In the genomic region with DNA sequence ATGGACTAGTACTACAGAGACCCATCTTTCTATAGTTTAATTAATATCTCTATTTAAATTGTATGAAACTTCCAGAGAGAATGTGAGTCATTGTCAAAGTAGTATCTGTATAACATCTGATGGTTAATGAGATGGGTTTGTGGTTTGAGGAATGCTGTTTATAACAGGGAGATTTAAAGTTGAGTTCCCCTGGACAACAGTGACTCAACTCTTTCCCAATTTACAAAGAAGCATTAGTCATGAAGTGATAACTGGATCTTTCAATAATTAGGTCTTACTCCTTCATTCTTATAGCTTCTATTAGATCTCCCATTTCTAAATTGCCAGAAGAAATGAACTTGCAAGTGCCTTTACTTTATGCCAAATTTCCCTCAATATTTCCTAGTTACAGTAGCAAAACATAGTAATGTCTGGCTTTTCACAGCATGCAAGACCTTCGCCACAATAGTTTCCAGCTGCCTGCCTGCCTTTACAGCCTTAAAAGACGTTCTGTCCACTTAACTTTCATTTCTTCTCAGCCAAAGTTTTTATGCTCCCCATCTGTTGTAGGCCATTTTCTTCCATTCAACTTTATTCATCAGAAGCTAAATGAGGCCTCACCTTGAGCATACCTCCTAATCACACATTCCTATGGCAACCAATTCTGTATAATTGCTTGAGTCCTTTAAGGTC, we compare ENCODE assay signal across 1 cellular context.
A peak's percentile ranks its signal among the peaks of the same experiment; 100 is the strongest.
TF ChIP-seq lines count a peak whose summit lies in the region.

No MANE protein-coding gene starts in this region.

TF ChIP-seq in SK-N-SH treated with all-trans-retinoic acid at 6 μM for 48 hours, 23 proteins besides CTCF, POLR2A, EP300 and RAD21 (continued from another document):
- TF ChIP-seq, protein P1, sequence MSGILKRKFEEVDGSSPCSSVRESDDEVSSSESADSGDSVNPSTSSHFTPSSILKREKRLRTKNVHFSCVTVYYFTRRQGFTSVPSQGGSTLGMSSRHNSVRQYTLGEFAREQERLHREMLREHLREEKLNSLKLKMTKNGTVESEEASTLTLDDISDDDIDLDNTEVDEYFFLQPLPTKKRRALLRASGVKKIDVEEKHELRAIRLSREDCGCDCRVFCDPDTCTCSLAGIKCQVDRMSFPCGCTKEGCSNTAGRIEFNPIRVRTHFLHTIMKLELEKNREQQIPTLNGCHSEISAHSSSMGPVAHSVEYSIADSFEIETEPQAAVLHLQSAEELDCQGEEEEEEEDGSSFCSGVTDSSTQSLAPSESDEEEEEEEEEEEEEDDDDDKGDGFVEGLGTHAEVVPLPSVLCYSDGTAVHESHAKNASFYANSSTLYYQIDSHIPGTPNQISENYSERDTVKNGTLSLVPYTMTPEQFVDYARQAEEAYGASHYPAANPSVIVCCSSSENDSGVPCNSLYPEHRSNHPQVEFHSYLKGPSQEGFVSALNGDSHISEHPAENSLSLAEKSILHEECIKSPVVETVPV (CRISPR knock-in tag; IDR thresholded peaks at IDR 0.05): peak; percentile 55; the same call in 1 of the 2 replicates
- TF ChIP-seq ZC3H10 (CRISPR knock-in tag; IDR thresholded peaks at IDR 0.05) (peak; percentile 96), TOX (CRISPR knock-in tag; IDR thresholded peaks at IDR 0.05; ENCODE audit: borderline replicate concordance) (peak; percentile 94), ESRRG (CRISPR knock-in tag; IDR thresholded peaks at IDR 0.05) (no peak), ARNTL (CRISPR knock-in tag; IDR thresholded peaks at IDR 0.05; ENCODE audit: borderline replicate concordance, low read depth) (no peak), TCF4 (CRISPR knock-in tag; IDR thresholded peaks at IDR 0.05; ENCODE audit: borderline replicate concordance) (no peak)
